In genomic region chr5:154722936-154723335, GRCh38 we compare ENCODE assay signal across 17 cellular contexts.
"Had no signal": no experiment of that assay in that cellular context is flagged by ENCODE, and none has a peak within 500 bp of the region (broad histone marks: within the 10 kb centered on the region; RNA-seq: fewer than 3 reads in every experiment).

No MANE protein-coding gene starts in this region.

- H3K4me1 ChIP-seq: esophagus muscularis mucosa, right atrium auricular region had no signal

- H3K4me3 ChIP-seq: esophagus muscularis mucosa, gastrocnemius medialis, heart right ventricle, right atrium auricular region, smooth muscle cell had no signal

- H3K9me3 Mint-ChIP-seq: dendritic cell treated with granulocyte-macrophage colony-stimulating factor and Interleukin-4, amounts not matched to agents 40 ng/mL and 50 ng/mL, for 4 days; effector memory CD8-positive, alpha-beta T cell; naive thymus-derived CD8-positive, alpha-beta T cell had no signal

- H3K9me3 ChIP-seq: esophagus muscularis mucosa, gastrocnemius medialis, heart right ventricle, neutrophil, right atrium auricular region had no signal

- H3K4me2 ChIP-seq: smooth muscle cell had no signal

- H3K4me3 Mint-ChIP-seq: dendritic cell treated with granulocyte-macrophage colony-stimulating factor and Interleukin-4, amounts not matched to agents 40 ng/mL and 50 ng/mL, for 4 days; effector memory CD8-positive, alpha-beta T cell; naive thymus-derived CD8-positive, alpha-beta T cell had no signal

- H3K27ac Mint-ChIP-seq: dendritic cell treated with granulocyte-macrophage colony-stimulating factor and Interleukin-4, amounts not matched to agents 40 ng/mL and 50 ng/mL, for 4 days; effector memory CD8-positive, alpha-beta T cell had no signal

- H3K27me3 Mint-ChIP-seq: dendritic cell treated with granulocyte-macrophage colony-stimulating factor and Interleukin-4, amounts not matched to agents 40 ng/mL and 50 ng/mL, for 4 days had no signal

- H3K36me3 Mint-ChIP-seq: naive thymus-derived CD8-positive, alpha-beta T cell had no signal

- ATAC-seq: effector memory CD8-positive, alpha-beta T cell; naive thymus-derived CD8-positive, alpha-beta T cell had no signal

- H3K27ac ChIP-seq: epithelial cell of prostate, esophagus muscularis mucosa, neutrophil had no signal

- H3K27me3 ChIP-seq: esophagus muscularis mucosa, gastrocnemius medialis, heart right ventricle, neutrophil, right atrium auricular region had no signal

- DNase-seq: effector memory CD8-positive, alpha-beta T cell; gastrocnemius medialis; heart right ventricle; hypothalamus; islet precursor cell; left ventricle myocardium superior; mesendoderm; naive thymus-derived CD8-positive, alpha-beta T cell; stimulated activated CD4-positive, alpha-beta T cell treated with anti-CD3 and anti-CD28 coated beads, Interleukin-2, amount 100 ng/mL, for 48 hours; stimulated activated naive CD4-positive, alpha-beta T cell treated with Interleukin-2 at 50 U/mL for 16 hours; trophoblast cell had no signal

- H3K4me1 Mint-ChIP-seq: naive thymus-derived CD8-positive, alpha-beta T cell had no signal

- H3K36me3 ChIP-seq: esophagus muscularis mucosa, gastrocnemius medialis, heart right ventricle, neutrophil, right atrium auricular region had no signal
